Comparison of ENCODE assay signal across 1 cellular context in genomic region chr2:158153270-158154015, GRCh38.
TF ChIP-seq lines count a peak whose summit lies in the region.

No MANE protein-coding gene starts in this region.

TF ChIP-seq in HepG2, 621 proteins besides CTCF, POLR2A, EP300 and RAD21 (continued from another document):
- TF ChIP-seq, protein P1, sequence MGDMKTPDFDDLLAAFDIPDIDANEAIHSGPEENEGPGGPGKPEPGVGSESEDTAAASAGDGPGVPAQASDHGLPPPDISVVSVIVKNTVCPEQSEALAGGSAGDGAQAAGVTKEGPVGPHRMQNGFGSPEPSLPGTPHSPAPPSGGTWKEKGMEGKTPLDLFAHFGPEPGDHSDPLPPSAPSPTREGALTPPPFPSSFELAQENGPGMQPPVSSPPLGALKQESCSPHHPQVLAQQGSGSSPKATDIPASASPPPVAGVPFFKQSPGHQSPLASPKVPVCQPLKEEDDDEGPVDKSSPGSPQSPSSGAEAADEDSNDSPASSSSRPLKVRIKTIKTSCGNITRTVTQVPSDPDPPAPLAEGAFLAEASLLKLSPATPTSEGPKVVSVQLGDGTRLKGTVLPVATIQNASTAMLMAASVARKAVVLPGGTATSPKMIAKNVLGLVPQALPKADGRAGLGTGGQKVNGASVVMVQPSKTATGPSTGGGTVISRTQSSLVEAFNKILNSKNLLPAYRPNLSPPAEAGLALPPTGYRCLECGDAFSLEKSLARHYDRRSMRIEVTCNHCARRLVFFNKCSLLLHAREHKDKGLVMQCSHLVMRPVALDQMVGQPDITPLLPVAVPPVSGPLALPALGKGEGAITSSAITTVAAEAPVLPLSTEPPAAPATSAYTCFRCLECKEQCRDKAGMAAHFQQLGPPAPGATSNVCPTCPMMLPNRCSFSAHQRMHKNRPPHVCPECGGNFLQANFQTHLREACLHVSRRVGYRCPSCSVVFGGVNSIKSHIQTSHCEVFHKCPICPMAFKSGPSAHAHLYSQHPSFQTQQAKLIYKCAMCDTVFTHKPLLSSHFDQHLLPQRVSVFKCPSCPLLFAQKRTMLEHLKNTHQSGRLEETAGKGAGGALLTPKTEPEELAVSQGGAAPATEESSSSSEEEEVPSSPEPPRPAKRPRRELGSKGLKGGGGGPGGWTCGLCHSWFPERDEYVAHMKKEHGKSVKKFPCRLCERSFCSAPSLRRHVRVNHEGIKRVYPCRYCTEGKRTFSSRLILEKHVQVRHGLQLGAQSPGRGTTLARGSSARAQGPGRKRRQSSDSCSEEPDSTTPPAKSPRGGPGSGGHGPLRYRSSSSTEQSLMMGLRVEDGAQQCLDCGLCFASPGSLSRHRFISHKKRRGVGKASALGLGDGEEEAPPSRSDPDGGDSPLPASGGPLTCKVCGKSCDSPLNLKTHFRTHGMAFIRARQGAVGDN (CRISPR knock-in tag; IDR thresholded peaks at IDR 0.05): no peak
